ENCODE assay signal across 7 cellular contexts in genomic region chr14:58637040-58637390, GRCh38. TPM values are rescaled to one million over a fixed set of nuclear protein-coding genes. Genes with fewer than 3 reads are reported as not detected.
DNase-seq lines count a peak whose midpoint lies in the region; ATAC-seq lines count a peak whose summit lies in the region.

No MANE protein-coding gene starts in this region.

- peak; percentile 0 for ATAC-seq in GM19035 (IDR thresholded peaks at IDR 0.05; ENCODE audit: unreplicated experiment)

- peak overlapping the region; percentile 71 for H3K27ac ChIP-seq in skeletal muscle tissue (ENCODE audit: low read depth, low read length)

- H3K27me3 ChIP-seq in skeletal muscle tissue (ENCODE audit: control insufficient read depth in 3 of 3, insufficient read depth in 3 of 3, low read length in 3 of 3): peaks cover 0 to 2% (median 0%) of the 10 kb centered on the region in 3 donors

- peak overlapping the region; percentile 51 to 65 (median 57) for H3K9ac ChIP-seq in skeletal muscle tissue (ENCODE audit: low read depth in 1 of 3, low read length in 3 of 3)

- peaks cover 0 to 9% (median 6%) of the 10 kb centered on the region in 3 donors for H3K36me3 ChIP-seq in skeletal muscle tissue (ENCODE audit: control insufficient read depth in 3 of 3, insufficient read depth in 3 of 3, low read length in 3 of 3)

- H3K4me3 ChIP-seq in iPS-11a (ENCODE audit: low read depth, low read length) (peak overlapping the region; percentile 60), skeletal muscle tissue (ENCODE audit: low read length in 3 of 3) (peak overlapping the region; percentile 64 to 84 (median 79))

- DNase-seq in NCI-H524 treated with DMSO at 0.1 percent for 48 hours (lab: John Stamatoyannopoulos, UW): peak; percentile 76
- DNase-seq in anterior cingulate cortex (lab: John Stamatoyannopoulos, UW): peak in 35 of 58 donors; percentile 4 to 74 (median 35)
- no peak for DNase-seq in HuH-7 (ENCODE audit: low spot score)
- no peak for DNase-seq in NCI-H2029 treated with DMSO at 0.1 percent for 48 hours (lab: John Stamatoyannopoulos, UW)

- H3K9me3 ChIP-seq in skeletal muscle tissue (ENCODE audit: control insufficient read depth in 3 of 3, low read length in 3 of 3): no peaks in the 10 kb centered on the region

- peaks cover 18 to 23% (median 19%) of the 10 kb centered on the region in 3 donors for H3K4me1 ChIP-seq in skeletal muscle tissue (ENCODE audit: control insufficient read depth in 3 of 3, insufficient read depth in 3 of 3, low read length in 3 of 3)

RNA-seq across cellular contexts. Expression of gene DACT1, which starts 0.7 kb away (rescaled TPM):
- 32.4 TPM for total RNA-seq in skeletal muscle tissue

Comparison
In these comparisons a context has a peak if more than half of its experiments do, and no peak if none do; other contexts are left out.
1. DNase-seq: peak in NCI-H524 treated with DMSO at 0.1 percent for 48 hours (single experiment) and anterior cingulate cortex (35 of 58); none in HuH-7 (single experiment) and NCI-H2029 treated with DMSO at 0.1 percent for 48 hours (single experiment).